ENCODE assay signal across 26 cellular contexts in genomic region chr17:74680941-74681340, GRCh38. TPM values are rescaled to one million over a fixed set of nuclear protein-coding genes. Genes with fewer than 3 reads are reported as not detected.
DNase-seq lines count a peak whose midpoint lies in the region; ATAC-seq lines count a peak whose summit lies in the region.
"Had no signal": no experiment of that assay in that cellular context is flagged by ENCODE, and none has a peak within 500 bp of the region (broad histone marks: within the 10 kb centered on the region; RNA-seq: fewer than 3 reads in every experiment).

No MANE protein-coding gene starts in this region.

- H3K9me3 ChIP-seq in neuronal stem cell (replicated peaks in 1 of 2; ENCODE audit: control insufficient read depth in 2 of 2, insufficient read depth in 1 of 2, low read depth in 1 of 2, low read length in 2 of 2): no peaks in the 10 kb centered on the region
- H3K9me3 ChIP-seq: A549, BE2C, BLaER1 had no signal

- no peaks in the 10 kb centered on the region for H3K4me1 ChIP-seq in neuronal stem cell (ENCODE audit: control insufficient read depth in 2 of 2, insufficient read depth in 1 of 2, low read depth in 1 of 2, low read length in 2 of 2)
- H3K4me1 ChIP-seq: BE2C had no signal

- WGBS in neuronal stem cell (ENCODE audit: extremely low coverage in 2 of 2, insufficient read length in 2 of 2, insufficient replicate concordance in 1 of 2), 2 donors: no CpG with 5 or more reads among the region's 5 CpGs

- H3K9me3 Mint-ChIP-seq in activated T-cell treated with anti-CD3 and anti-CD28 coated beads, Interleukin-2, amount 50 U/mL, for 4 hours: no peaks in the 10 kb centered on the region
- H3K9me3 Mint-ChIP-seq: CD4-positive, CD25-positive, alpha-beta regulatory T cell; CD8-positive, alpha-beta memory T cell had no signal

- no peak overlapping the region for H3K18ac ChIP-seq in neuronal stem cell (ENCODE audit: low read length)

- H3K79me1 ChIP-seq in neuronal stem cell (ENCODE audit: low read depth, low read length): no peaks in the 10 kb centered on the region

- no peak overlapping the region for H3K4me3 Mint-ChIP-seq in activated T-cell treated with anti-CD3 and anti-CD28 coated beads, Interleukin-2, amount 50 U/mL, for 4 hours
- H3K4me3 Mint-ChIP-seq: CD4-positive, alpha-beta memory T cell; CD4-positive, CD25-positive, alpha-beta regulatory T cell; CD8-positive, alpha-beta memory T cell had no signal

- H3K27ac ChIP-seq in neuronal stem cell (replicated peaks; ENCODE audit: low read length): no peak overlapping the region
- H3K27ac ChIP-seq in substantia nigra (ENCODE audit: low read depth, low read length, poor library complexity, severe bottlenecking): no peak overlapping the region
- H3K27ac ChIP-seq: 22Rv1, A549, BLaER1 had no signal

- peak overlapping the region; percentile 63 for H3K9ac ChIP-seq in neuronal stem cell (ENCODE audit: low read depth, low read length, poor library complexity)
- H3K9ac ChIP-seq: BLaER1 had no signal

- no peak overlapping the region for H3K4ac ChIP-seq in neuronal stem cell (ENCODE audit: low read length)

- peaks cover 6% of the 10 kb centered on the region for H3K27me3 Mint-ChIP-seq in activated T-cell treated with anti-CD3 and anti-CD28 coated beads, Interleukin-2, amount 50 U/mL, for 4 hours (ENCODE audit: low read depth)

- H3K14ac ChIP-seq in neuronal stem cell (ENCODE audit: low read length): no peak overlapping the region

- H2BK12ac ChIP-seq in neuronal stem cell (ENCODE audit: low read length): no peak overlapping the region

- H2AK5ac ChIP-seq in neuronal stem cell (ENCODE audit: low read depth, low read length): no peak overlapping the region

- no peak overlapping the region for H3K4me3 ChIP-seq in neuronal stem cell (ENCODE audit: low read length in 2 of 2)
- H3K4me3 ChIP-seq: A549, BLaER1, GM12878 had no signal

- no peaks in the 10 kb centered on the region for H3K36me3 Mint-ChIP-seq in activated T-cell treated with anti-CD3 and anti-CD28 coated beads, Interleukin-2, amount 50 U/mL, for 4 hours (ENCODE audit: insufficient read depth)
- H3K36me3 Mint-ChIP-seq: CD4-positive, alpha-beta memory T cell; CD4-positive, CD25-positive, alpha-beta regulatory T cell had no signal

- ATAC-seq in activated T-cell treated with anti-CD3 and anti-CD28 coated beads, Interleukin-2, amount 50 U/mL, for 4 hours: no peak
- no peak for ATAC-seq in HG02885 (IDR thresholded peaks at IDR 0.05; ENCODE audit: poor library complexity, unreplicated experiment)
- ATAC-seq: A549, GM12878 had no signal

- H4K8ac ChIP-seq in neuronal stem cell (ENCODE audit: low read depth, low read length): no peak overlapping the region

- H2BK120ac ChIP-seq in neuronal stem cell (ENCODE audit: low read depth, low read length): no peak overlapping the region

- H4K91ac ChIP-seq in neuronal stem cell (ENCODE audit: low read depth, low read length, poor library complexity): no peak overlapping the region

- no peak overlapping the region for H2BK15ac ChIP-seq in neuronal stem cell (ENCODE audit: low read length)

- no peaks in the 10 kb centered on the region for H3K36me3 ChIP-seq in neuronal stem cell (replicated peaks in 1 of 2; ENCODE audit: control insufficient read depth in 2 of 2, insufficient read depth in 2 of 2, low read length in 2 of 2)
- H3K36me3 ChIP-seq: BE2C, BLaER1 had no signal

- no peak overlapping the region for H2AFZ ChIP-seq in neuronal stem cell (ENCODE audit: low read length)

- H3K4me1 Mint-ChIP-seq in activated T-cell treated with anti-CD3 and anti-CD28 coated beads, Interleukin-2, amount 50 U/mL, for 4 hours (ENCODE audit: low read depth): peaks cover 24% of the 10 kb centered on the region

- peak; percentile 54 for DNase-seq in activated effector memory CD4-positive, alpha-beta T cell treated with anti-CD3 and anti-CD28 coated beads, Interleukin-2, amount 50 U/mL, for 16 hours
- DNase-seq in activated effector memory CD4-positive, alpha-beta T cell treated with Interleukin-2 at 50 U/mL for 16 hours: no peak
- DNase-seq in iPS-NIHi7 (ENCODE audit: extremely low spot score): peak; percentile 1
- no peak for DNase-seq in neuronal stem cell (ENCODE audit: low spot score)
- DNase-seq in activated T-cell treated with anti-CD3 and anti-CD28 coated beads, Interleukin-2, amount 50 U/mL, for 4 hours: no peak
- DNase-seq in substantia nigra (lab: John Stamatoyannopoulos, UW): no peak
- DNase-seq: BE2C; C1 segment of cervical spinal cord; CD4-positive, alpha-beta memory T cell; CD4-positive, CD25-positive, alpha-beta regulatory T cell; CD8-positive, alpha-beta memory T cell; COR-L47; DMS 273 treated with DMSO at 0.1 percent for 48 hours; DMS153; DMS79; DND-41; EL; GDM1 had no signal

- H2BK5ac ChIP-seq in neuronal stem cell (ENCODE audit: low read length): no peak overlapping the region

- peaks cover 0 to 24% (median 0%) of the 10 kb centered on the region in 3 experiments for H3K27me3 ChIP-seq in neuronal stem cell (ENCODE audit: control insufficient read depth in 3 of 3, insufficient read depth in 3 of 3, low read depth in 1 of 3, low read length in 3 of 3)
- H3K27me3 ChIP-seq: BE2C, BLaER1 had no signal

- H3K4me2 ChIP-seq in neuronal stem cell (ENCODE audit: insufficient read depth, low read length, poor library complexity, severe bottlenecking): no peak overlapping the region
- H3K4me2 ChIP-seq: A549, BLaER1 had no signal

- no peak overlapping the region for H3K23ac ChIP-seq in neuronal stem cell (ENCODE audit: low read depth, low read length, poor library complexity)

RNA-seq across cellular contexts. Expression of gene CD300LF, which starts 31.8 kb away (rescaled TPM):
- polyA plus RNA-seq in neuronal stem cell (2013, experiment 1 of 2): not detected
- polyA plus RNA-seq in neuronal stem cell (2013, experiment 2 of 2): not detected
- total RNA-seq in activated T-cell treated with anti-CD3 and anti-CD28 coated beads, Interleukin-2, amount 50 U/mL, for 4 hours: not detected
- total RNA-seq: A172; CD8-positive, alpha-beta memory T cell; Daoy; G401; GM12878 had no signal
- polyA plus RNA-seq: A549; CD4-positive, alpha-beta memory T cell; CD8-positive, alpha-beta memory T cell had no signal

RNA-seq across cellular contexts. Expression of gene RAB37, which starts 56.1 kb away (rescaled TPM):
- 1.6 TPM for polyA plus RNA-seq in neuronal stem cell (2013, experiment 1 of 2)
- polyA plus RNA-seq in neuronal stem cell (2013, experiment 2 of 2): 1.4 TPM
- total RNA-seq in activated T-cell treated with anti-CD3 and anti-CD28 coated beads, Interleukin-2, amount 50 U/mL, for 4 hours: under 1 TPM; 0.29 to 0.98 (median 0.33) TPM
- total RNA-seq: A172, Daoy had no signal

RNA-seq across cellular contexts. Expression of gene CD300E, which starts 57.4 kb away (rescaled TPM):
- not detected for polyA plus RNA-seq in neuronal stem cell (2013, experiment 1 of 2)
- polyA plus RNA-seq in neuronal stem cell (2013, experiment 2 of 2): not detected
- not detected for total RNA-seq in activated T-cell treated with anti-CD3 and anti-CD28 coated beads, Interleukin-2, amount 50 U/mL, for 4 hours
- total RNA-seq: A172; CD4-positive, alpha-beta memory T cell; CD4-positive, CD25-positive, alpha-beta regulatory T cell; CD8-positive, alpha-beta memory T cell; Daoy; G401; GM12878 had no signal
- polyA plus RNA-seq: A549; CD4-positive, alpha-beta memory T cell; CD8-positive, alpha-beta memory T cell; GM12878 had no signal

Comparison
In these comparisons a context has a peak if more than half of its experiments do, and no peak if none do; other contexts are left out.
1. DNase-seq: peak in activated effector memory CD4-positive, alpha-beta T cell treated with anti-CD3 and anti-CD28 coated beads, Interleukin-2, amount 50 U/mL, for 16 hours (single experiment) and iPS-NIHi7 (single experiment); none in activated effector memory CD4-positive, alpha-beta T cell treated with Interleukin-2 at 50 U/mL for 16 hours (single experiment), neuronal stem cell (single experiment), activated T-cell treated with anti-CD3 and anti-CD28 coated beads, Interleukin-2, amount 50 U/mL, for 4 hours (single experiment) and substantia nigra (0 of 49).